ENCODE assay signal across 19 cellular contexts in genomic region chr17:48376926-48377325, GRCh38. TPM values are rescaled to one million over a fixed set of nuclear protein-coding genes. Genes with fewer than 3 reads are reported as not detected.
DNase-seq lines count a peak whose midpoint lies in the region; ATAC-seq, FAIRE-seq and TF ChIP-seq lines count a peak whose summit lies in the region.
"Had no signal": no experiment of that assay in that cellular context is flagged by ENCODE, and none has a peak within 500 bp of the region (broad histone marks: within the 10 kb centered on the region; RNA-seq: fewer than 3 reads in every experiment).

No MANE protein-coding gene starts in this region.

- H3K27ac ChIP-seq in HepG2 (ENCODE audit: extremely low read length, insufficient read depth, low read length) (no peak overlapping the region), right lobe of liver (no peak overlapping the region), HEK293 (ENCODE audit: extremely low read depth, low read depth, low read length) (no peak overlapping the region)
- H3K27ac ChIP-seq: 22Rv1, A549 had no signal

- ATAC-seq in HepG2, result no peak
- no peak for ATAC-seq in right lobe of liver
- ATAC-seq: A549; CD8-positive, alpha-beta T cell had no signal

- H3K79me2 ChIP-seq in HepG2 (ENCODE audit: insufficient read depth, low read length), result no peaks in the 10 kb centered on the region

- peaks cover 6% of the 10 kb centered on the region; the same call in 1 of the 2 replicates for H3K4me1 ChIP-seq in HepG2 (ENCODE audit: insufficient read depth, low read length)
- no peaks in the 10 kb centered on the region for H3K4me1 ChIP-seq in right lobe of liver
- H3K4me1 ChIP-seq in HEK293 (ENCODE audit: control insufficient read depth, insufficient read depth, low read length), result no peaks in the 10 kb centered on the region
- H3K4me1 ChIP-seq: A549, Caco-2 had no signal

- in situ Hi-C loops in HepG2 (cut with HindIII; ENCODE audit: extremely low pct_ligation_motif_present, low pct_unique_long_range_greater_than_20kb), result loop anchor here (10.0 kb wide), 1 partner anchor 352 kb away; no protein-coding TSS in a partner anchor

- FAIRE-seq in HepG2 (lab: Jason Lieb, UNC), result no peak
- FAIRE-seq in GM19239 (lab: Jason Lieb, UNC), result no peak
- FAIRE-seq: A549, D721Med, G401.6, GM12891 had no signal

- WGBS in HepG2 (ENCODE audit: low lambda C conversion rate), result 25% methylated on average over 4 of the region's 4 CpGs
- WGBS in right lobe of liver (ENCODE audit: insufficient coverage, low coverage, low lambda C conversion rate, missing lambda C conversion rate), result 50% methylated on average over 3 of the region's 4 CpGs

- TF ChIP-seq RAD21 in HepG2 (CRISPR knock-in tag; IDR thresholded peaks at IDR 0.05), result no peak

- no peak overlapping the region for H3K9ac ChIP-seq in HepG2 (ENCODE audit: insufficient read depth, low read depth, low read length)

- no peaks in the 10 kb centered on the region for H4K20me1 ChIP-seq in HepG2 (ENCODE audit: insufficient read depth, low read length)

- H3K4me3 ChIP-seq in HepG2 (replicated peaks in 1 of 3; ENCODE audit: insufficient read depth in 1 of 3, low read depth in 2 of 3, low read length in 3 of 3) (no peak overlapping the region), right lobe of liver (no peak overlapping the region), HEK293 (ENCODE audit: low read depth, low read length) (no peak overlapping the region)
- H3K4me3 ChIP-seq: A549 had no signal

- H3K4me2 ChIP-seq in HepG2 (ENCODE audit: low read depth, low read length), result no peak overlapping the region
- H3K4me2 ChIP-seq: A549 had no signal

- DNase-seq in HepG2 (ENCODE audit: low spot score), result no peak
- DNase-seq in right lobe of liver, result no peak
- no peak for DNase-seq in inferior parietal cortex (ENCODE audit: extremely low spot score)
- DNase-seq in GM19239 (ENCODE audit: insufficient read length, low spot score), result no peak
- DNase-seq: AML-193; C1 segment of cervical spinal cord; Caco-2; Calu3; CD4-positive, alpha-beta T cell; CD8-positive, alpha-beta T cell; DMS79 treated with DMSO at 0.1 percent for 48 hours; GF-D8 had no signal

- CTCF ChIA-PET in HepG2 (lab: Yijun Ruan, JAX; ENCODE audit: low intra/inter-chr PET ratio, low total read pairs) (no interaction called here), HEK293 (lab: Yijun Ruan, JAX) (interaction anchor here (1.0 to 10.7 kb wide), 6 partner anchors 11 to 195 kb away, joined by 3 to 109 read pairs (median 13); no protein-coding TSS in a partner anchor)

- peaks cover 0 to 6% of the 10 kb centered on the region in 2 experiments; a peak in 1 of 5 replicates for H3K27me3 ChIP-seq in HepG2 (ENCODE audit: control insufficient read depth in 1 of 2, insufficient read depth in 2 of 2, low read length in 2 of 2)
- peaks cover 0 to 6% of the 10 kb centered on the region in 2 donors for H3K27me3 ChIP-seq in right lobe of liver

- TF ChIP-seq CTCF in HepG2 (CRISPR knock-in tag; IDR thresholded peaks at IDR 0.05), result no peak
- no peak for TF ChIP-seq CTCF in right lobe of liver (IDR thresholded peaks at IDR 0.05)
- TF ChIP-seq CTCF in HEK293 (tag by site-specific recombination; IDR thresholded peaks at IDR 0.05), result no peak

- intact Hi-C loops in HepG2 (cut with micrococcal nuclease; ENCODE audit: unreplicated experiment), result no loop called here
- intact Hi-C loops in right lobe of liver (cut with DNase I), result no loop called here

- POLR2A ChIA-PET in HepG2 (lab: Yijun Ruan, JAX), result no interaction called here
- POLR2A ChIA-PET in HEK293 (lab: Yijun Ruan, JAX), result no interaction called here

- no peak for TF ChIP-seq POLR2A in HepG2 (IDR thresholded peaks at IDR 0.05; ENCODE audit: insufficient read depth in 1 of 2, low read depth in 2 of 2, low read length in 2 of 2)
- no peak for TF ChIP-seq POLR2A in right lobe of liver (IDR thresholded peaks at IDR 0.05)

- H3K9me3 ChIP-seq in HepG2 (ENCODE audit: low read length), result no peaks in the 10 kb centered on the region
- no peaks in the 10 kb centered on the region for H3K9me3 ChIP-seq in right lobe of liver
- H3K9me3 ChIP-seq in HEK293 (ENCODE audit: control insufficient read depth, insufficient read depth, low read depth, low read length), result no peaks in the 10 kb centered on the region
- H3K9me3 ChIP-seq: A549, Caco-2 had no signal

- H3K36me3 ChIP-seq in HepG2 (replicated peaks in 1 of 2; ENCODE audit: control insufficient read depth in 1 of 2, insufficient read depth in 2 of 2, low read length in 2 of 2) (no peaks in the 10 kb centered on the region), right lobe of liver (no peaks in the 10 kb centered on the region), HEK293 (ENCODE audit: control insufficient read depth in 2 of 2, insufficient read depth in 1 of 2, low read length in 2 of 2) (no peaks in the 10 kb centered on the region)

- H2AFZ ChIP-seq in HepG2 (ENCODE audit: low read length), result no peak overlapping the region

- BruUV-seq in HepG2 (replicated peaks; lab: Mats Ljungman, UMichigan), result no TSS peak

- TF ChIP-seq EP300 in HepG2 (IDR thresholded peaks at IDR 0.05; ENCODE audit: low read depth in 2 of 2, low read length in 2 of 2), result no peak
- TF ChIP-seq EP300 in HepG2 (CRISPR knock-in tag; IDR thresholded peaks at IDR 0.05; ENCODE audit: borderline replicate concordance), result no peak

TF ChIP-seq in HepG2, 621 proteins besides CTCF, POLR2A, EP300 and RAD21:
- peak; percentile 98 for TF ChIP-seq ATF7 (IDR thresholded peaks at IDR 0.05)
- TF ChIP-seq ATF7 (CRISPR knock-in tag; IDR thresholded peaks at IDR 0.05), result no peak
- no peak for TF ChIP-seq ZNF432 (CRISPR knock-in tag; IDR thresholded peaks at IDR 0.05; ENCODE audit: borderline replicate concordance)
- TF ChIP-seq ZNF691 (CRISPR knock-in tag; IDR thresholded peaks at IDR 0.05; ENCODE audit: borderline replicate concordance, low read depth), result no peak
- TF ChIP-seq TP53 (CRISPR knock-in tag; conservative IDR thresholded peaks at IDR 0.05), result no peak
- no peak for TF ChIP-seq KLF12 (CRISPR knock-in tag; IDR thresholded peaks at IDR 0.05; ENCODE audit: borderline replicate concordance)
- TF ChIP-seq CREB1 (IDR thresholded peaks at IDR 0.05), result peak; percentile 99
- no peak for TF ChIP-seq CREB1 (CRISPR knock-in tag; IDR thresholded peaks at IDR 0.05)

TF ChIP-seq in HEK293, 187 proteins besides CTCF, POLR2A, EP300 and RAD21 (continues in another document):
- TF ChIP-seq ZNF707 (tag by site-specific recombination; IDR thresholded peaks at IDR 0.05) (no peak), REST (tag by site-specific recombination; IDR thresholded peaks at IDR 0.05) (no peak)

RNA-seq across cellular contexts. Expression of gene SKAP1, which starts 53.1 kb away (rescaled TPM):
- not detected in 2 replicates for total RNA-seq in HepG2 (2016; rRNA removed; fragmentation: Illumina TruSeq; extraction: Trizol)
- not detected in 2 replicates for total RNA-seq in HepG2 (2016; cell fraction: cytosol; rRNA removed; fragmentation: Illumina TruSeq; extraction: Trizol; ENCODE audit: low read depth)
- 0.17 TPM in 1 of 2 replicates, not detected in the other for total RNA-seq in HepG2 (2016; cell fraction: insoluble cytoplasmic fraction; rRNA removed; fragmentation: Illumina TruSeq; extraction: Trizol)
- not detected in 2 replicates for total RNA-seq in HepG2 (2016; cell fraction: membrane; rRNA removed; fragmentation: Illumina TruSeq; extraction: Trizol)
- not detected in 2 replicates for total RNA-seq in HepG2 (2016; cell fraction: nucleus; rRNA removed; fragmentation: Illumina TruSeq; extraction: Trizol)
- polyA plus RNA-seq in HepG2 (2011; rRNA removed), result 0.21 TPM in 1 of 2 replicates, not detected in the other
- polyA plus RNA-seq in HepG2 (2011; cell fraction: cytosol; rRNA removed), result not detected in 2 replicates
- not detected in 2 replicates for polyA plus RNA-seq in HepG2 (2011; cell fraction: nucleus; rRNA removed)
- 0.60 TPM in 1 of 2 replicates, not detected in the other for polyA plus RNA-seq in HepG2 (2012)
- polyA plus RNA-seq in HepG2 (2016; cell fraction: cytosol; fragmentation: Illumina TruSeq; extraction: Trizol; ENCODE audit: low read depth), result 0.18 and 0.36 TPM in 2 replicates
- not detected in 2 replicates for polyA plus RNA-seq in HepG2 (2016; cell fraction: insoluble cytoplasmic fraction; fragmentation: Illumina TruSeq; extraction: Trizol; ENCODE audit: low read depth)
- 0.28 TPM in 1 of 2 replicates, not detected in the other for polyA plus RNA-seq in HepG2 (2016; cell fraction: membrane; fragmentation: Illumina TruSeq; extraction: Trizol; ENCODE audit: low read depth)
- not detected in 2 replicates for polyA plus RNA-seq in HepG2 (2016; cell fraction: nucleus; fragmentation: Illumina TruSeq; extraction: Trizol; ENCODE audit: insufficient read depth, low read depth)
- not detected in 2 replicates for polyA minus RNA-seq in HepG2 (2011; rRNA and poly(A)+ RNA removed; ENCODE audit: low replicate concordance)
- not detected in 2 replicates for polyA minus RNA-seq in HepG2 (2011; cell fraction: cytosol; rRNA and poly(A)+ RNA removed)
- not detected in 2 replicates for polyA minus RNA-seq in HepG2 (2011; cell fraction: nucleus; rRNA and poly(A)+ RNA removed)
- total RNA-seq in right lobe of liver, result 10 to 100 TPM in 4 of 6 experiments, 1 to 10 TPM in 2; 4.5 to 51.0 (median 17.5) TPM
- polyA plus RNA-seq: BJ had no signal

Comparison
In these comparisons a context has a peak if more than half of its experiments do, and no peak if none do; other contexts are left out.
1. RNA of gene SKAP1, which starts 53.1 kb away (total RNA-seq): 4.5 to 51.0 TPM in right lobe of liver; 0.17 TPM in HepG2; every median in the first group is over 4 times any median in the second.
2. Of the 63 proteins assayed by ChIP-seq in both HepG2 and HEK293: peak only in HepG2: none; only in HEK293: ATF2; in both: none; in neither: 62.